27 cellular contexts compared by ENCODE assay signal in genomic region chr17:48071654-48072053, GRCh38.
"Had no signal": no experiment of that assay in that cellular context is flagged by ENCODE, and none has a peak within 500 bp of the region (broad histone marks: within the 10 kb centered on the region; RNA-seq: fewer than 3 reads in every experiment).

No MANE protein-coding gene starts in this region.

- DNase-seq: activated CD4-positive, alpha-beta memory T cell treated with anti-CD3 and anti-CD28 coated beads for 36 hours; activated CD4-positive, alpha-beta T cell treated with anti-CD3 and anti-CD28 coated beads for 48 hours; activated CD8-positive, alpha-beta memory T cell treated with anti-CD3 and anti-CD28 coated beads, Interleukin-2, amount 50 U/mL, for 48 hours; activated gamma-delta T cell; activated naive CD4-positive, alpha-beta T cell treated with anti-CD3 and anti-CD28 coated beads, Interleukin-2, amount 10 ng/mL, durations not matched to agents 7 days and 5 days; activated naive CD8-positive, alpha-beta T cell treated with anti-CD3 and anti-CD28 coated beads, Interleukin-2, amount 10 ng/mL, durations not matched to agents 7 days and 5 days; activated T-cell treated with anti-CD3 and anti-CD28 coated beads, Interleukin-2, amount 50 U/mL, for 24 hours; amygdala; caudate nucleus; cortex of kidney; effector memory CD8-positive, alpha-beta T cell; erythroblast; hippocampal formation; left lung; mucosa of descending colon; stimulated activated CD4-positive, alpha-beta T cell treated with anti-CD3 and anti-CD28 coated beads, Interleukin-15, amount 100 ng/mL, for 24 hours; stimulated activated CD4-positive, alpha-beta T cell treated with anti-CD3 and anti-CD28 coated beads, Interleukin-2, amount 100 ng/mL, for 24 hours; stimulated activated naive B cell treated with anti-CD40 and anti-IgM and Interleukin-4, amounts not matched to agents 10 μg/mL and 1 μg/mL and 100 μg/mL, for 72 hours; stomach; tibial artery; upper lobe of right lung; WERI-Rb-1 had no signal

- ATAC-seq: activated CD4-positive, CD25-positive, alpha-beta regulatory T cell treated with anti-CD3 and anti-CD28 coated beads, Interleukin-2, amount 50 U/mL, for 24 hours; effector memory CD8-positive, alpha-beta T cell; gastroesophageal sphincter; left lung; mucosa of descending colon; natural killer cell treated with Interleukin-12 subunit alpha and Interleukin-12 subunit beta and Interleukin-15 and Interleukin-18, amount 100 ng/mL, for 72 hours; stimulated activated naive B cell treated with anti-CD40 and anti-IgM and Interleukin-4, amounts not matched to agents 10 μg/mL and 1 μg/mL and 100 μg/mL, for 72 hours; upper lobe of right lung had no signal

- H3K4me1 ChIP-seq: left lung, upper lobe of right lung had no signal

- H3K27ac ChIP-seq: gastroesophageal sphincter, left lung, stomach, suprapubic skin, tibial artery, upper lobe of right lung, WERI-Rb-1 had no signal

- H3K27me3 ChIP-seq: gastroesophageal sphincter, left lung, stomach, suprapubic skin, tibial artery, upper lobe of right lung had no signal

- H3K9me3 ChIP-seq: gastroesophageal sphincter, left lung, mucosa of descending colon, stomach, suprapubic skin, tibial artery, upper lobe of right lung had no signal

- H3K4me3 ChIP-seq: gastroesophageal sphincter, left lung, lung, mucosa of descending colon, stomach, suprapubic skin, tibial artery, upper lobe of right lung had no signal
